ENCODE assay signal across 8 cellular contexts in the genomic region with DNA sequence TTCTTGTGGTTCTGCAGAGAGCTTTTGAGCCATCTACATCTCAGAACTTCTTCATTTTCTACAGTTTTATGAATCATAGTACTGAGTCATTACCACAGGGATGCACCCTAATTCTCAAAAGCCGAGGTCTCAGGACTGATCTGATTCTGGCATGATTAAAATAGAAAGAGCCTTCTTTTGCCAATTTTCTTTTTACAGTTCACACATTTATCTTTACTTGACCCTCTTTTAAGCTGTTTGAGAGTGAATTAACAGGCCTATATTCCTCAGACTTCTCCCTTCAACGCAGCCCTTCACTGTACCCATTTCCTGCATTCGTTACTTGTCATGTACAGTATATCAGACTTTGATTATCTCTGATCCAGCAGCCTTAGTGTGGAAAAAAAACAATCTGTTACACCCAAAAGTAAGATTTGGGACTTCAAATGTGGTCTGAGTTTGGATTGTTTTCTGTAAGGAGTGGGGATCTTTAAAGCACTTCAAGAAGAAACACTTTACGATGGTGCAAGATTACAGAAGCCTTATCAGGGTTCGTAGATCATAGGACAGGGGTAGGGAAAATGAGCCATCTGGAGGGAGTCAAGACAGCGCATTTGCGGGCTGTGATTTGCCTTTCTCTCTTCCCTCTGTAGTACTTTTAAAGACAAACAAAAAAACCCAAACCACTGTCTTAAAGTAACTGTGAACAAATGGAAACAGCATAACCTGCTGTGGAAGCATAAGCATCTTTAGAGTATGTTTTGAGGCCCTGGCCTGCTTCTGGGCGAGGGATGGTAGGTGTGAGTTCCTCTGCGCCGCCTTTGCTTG. TPM values are rescaled to one million over a fixed set of nuclear protein-coding genes. Genes with fewer than 3 reads are reported as not detected.
DNase-seq lines count a peak whose midpoint lies in the region; ATAC-seq lines count a peak whose summit lies in the region.

No MANE protein-coding gene starts in this region.

- peak overlapping the region; percentile 62 for H3K4me3 Mint-ChIP-seq in activated naive CD8-positive, alpha-beta T cell treated with anti-CD3 and anti-CD28 coated beads, Interleukin-2, amount 50 U/mL, for 24 hours

- no peak overlapping the region for H3K23ac ChIP-seq in mesenchymal stem cell (ENCODE audit: low read length in 2 of 2)

- peaks cover 38% of the 10 kb centered on the region for H3K36me3 Mint-ChIP-seq in activated naive CD8-positive, alpha-beta T cell treated with anti-CD3 and anti-CD28 coated beads, Interleukin-2, amount 50 U/mL, for 24 hours (ENCODE audit: low read depth)

- no peak overlapping the region for H4K8ac ChIP-seq in mesenchymal stem cell (ENCODE audit: low read length)

- no peaks in the 10 kb centered on the region for H3K27me3 ChIP-seq in mesenchymal stem cell (ENCODE audit: control insufficient read depth in 1 of 2, insufficient read depth in 1 of 2, low read length in 2 of 2)

- H3K9me3 Mint-ChIP-seq in activated naive CD8-positive, alpha-beta T cell treated with anti-CD3 and anti-CD28 coated beads, Interleukin-2, amount 50 U/mL, for 24 hours = no peaks in the 10 kb centered on the region

- peak overlapping the region; percentile 27 for H2BK120ac ChIP-seq in mesenchymal stem cell (ENCODE audit: low read depth, low read length)

- no peak overlapping the region for H3K4me2 ChIP-seq in mesenchymal stem cell (ENCODE audit: low read length, poor library complexity, severe bottlenecking)

- H3K27me3 Mint-ChIP-seq in activated naive CD8-positive, alpha-beta T cell treated with anti-CD3 and anti-CD28 coated beads, Interleukin-2, amount 50 U/mL, for 24 hours = no peaks in the 10 kb centered on the region

- H3K4me3 ChIP-seq in mesenchymal stem cell (ENCODE audit: insufficient read depth in 1 of 2, low read depth in 1 of 2, low read length in 2 of 2) = peak overlapping the region in 1 of 2 experiments; percentile 64

- H3K27ac Mint-ChIP-seq in activated naive CD8-positive, alpha-beta T cell treated with anti-CD3 and anti-CD28 coated beads, Interleukin-2, amount 50 U/mL, for 24 hours = peak overlapping the region; percentile 98

- no peak overlapping the region for H2BK12ac ChIP-seq in mesenchymal stem cell (ENCODE audit: low read length in 2 of 2)

- H3K9me3 ChIP-seq in mesenchymal stem cell (ENCODE audit: control insufficient read depth, low read length) = no peaks in the 10 kb centered on the region

- no peak overlapping the region for H2BK15ac ChIP-seq in mesenchymal stem cell (ENCODE audit: low read depth, poor library complexity, severe bottlenecking)

- DNase-seq in M059J (ENCODE audit: low read depth) (peak; percentile 89), mesenchymal stem cell (peak; percentile 84), NCI-H82 treated with DMSO at 0.1 percent for 48 hours (lab: John Stamatoyannopoulos, UW; ENCODE audit: unreplicated experiment) (no peak)
- DNase-seq in activated naive CD8-positive, alpha-beta T cell treated with anti-CD3 and anti-CD28 coated beads, Interleukin-2, amount 50 U/mL, for 24 hours = no peak
- no peak for DNase-seq in activated CD4-positive, CD25-positive, alpha-beta regulatory T cell (lab: John Stamatoyannopoulos, UW)
- no peak for DNase-seq in stimulated activated CD4-positive, alpha-beta T cell treated with anti-CD3 and anti-CD28 coated beads, Interleukin-2, amount 100 ng/mL, for 48 hours

- no peak overlapping the region for H4K91ac ChIP-seq in mesenchymal stem cell (ENCODE audit: low read length)

- ATAC-seq in GM18498 (IDR thresholded peaks at IDR 0.05; ENCODE audit: unreplicated experiment) = peak; percentile 84
- ATAC-seq in GM21825 (IDR thresholded peaks at IDR 0.05; ENCODE audit: unreplicated experiment) = peak; percentile 75
- ATAC-seq in activated naive CD8-positive, alpha-beta T cell treated with anti-CD3 and anti-CD28 coated beads, Interleukin-2, amount 50 U/mL, for 24 hours = peak; percentile 88

- no peak overlapping the region for H3K27ac ChIP-seq in mesenchymal stem cell (ENCODE audit: low read length, poor library complexity, severe bottlenecking)

- H2BK5ac ChIP-seq in mesenchymal stem cell (ENCODE audit: low read depth, low read length, poor library complexity, severe bottlenecking) = no peak overlapping the region

- peaks cover 12% of the 10 kb centered on the region for H3K79me1 ChIP-seq in mesenchymal stem cell (replicated peaks; ENCODE audit: low read length, poor library complexity, severe bottlenecking)

- H3K36me3 ChIP-seq in mesenchymal stem cell (ENCODE audit: control insufficient read depth in 1 of 2, insufficient read depth in 2 of 2, low read depth in 1 of 2, low read length in 2 of 2) = peaks cover 4 to 12% of the 10 kb centered on the region in 2 experiments

- H3K14ac ChIP-seq in mesenchymal stem cell (ENCODE audit: low read length in 2 of 2) = no peak overlapping the region

- H2AK5ac ChIP-seq in mesenchymal stem cell (ENCODE audit: low read length, severe bottlenecking) = no peak overlapping the region

- H3K4ac ChIP-seq in mesenchymal stem cell (ENCODE audit: low read depth in 1 of 2, low read length in 2 of 2) = peak overlapping the region in 1 of 2 experiments; percentile 51

- H2AFZ ChIP-seq in mesenchymal stem cell (ENCODE audit: low read depth, low read length) = no peak overlapping the region

- no peak overlapping the region for H3K18ac ChIP-seq in mesenchymal stem cell (ENCODE audit: low read depth in 1 of 2, low read length in 2 of 2)

- peaks cover 3% of the 10 kb centered on the region for H3K4me1 ChIP-seq in mesenchymal stem cell (ENCODE audit: control insufficient read depth, insufficient read depth, low read depth, low read length)

- H3K4me1 Mint-ChIP-seq in activated naive CD8-positive, alpha-beta T cell treated with anti-CD3 and anti-CD28 coated beads, Interleukin-2, amount 50 U/mL, for 24 hours = peaks cover 84% of the 10 kb centered on the region

- H3K9ac ChIP-seq in mesenchymal stem cell (ENCODE audit: low read length) = peak overlapping the region; percentile 92

- 58% methylated on average over 6 of the region's 10 CpGs for WGBS in mesenchymal stem cell

RNA-seq across cellular contexts. Expression of gene GPR183, which starts 15.3 kb away (rescaled TPM):
- 0.12 and 0.74 TPM in 2 replicates for total RNA-seq in M059J (2014; rRNA removed; shearing (Covaris generic))
- 8.4 TPM for polyA plus RNA-seq in mesenchymal stem cell (2013, experiment 1 of 2)
- polyA plus RNA-seq in mesenchymal stem cell (2013, experiment 2 of 2) = 8.1 TPM

Comparison
In these comparisons a context has a peak if more than half of its experiments do, and no peak if none do; other contexts are left out.
1. DNase-seq: peak in M059J (single experiment) and mesenchymal stem cell (single experiment); none in activated naive CD8-positive, alpha-beta T cell treated with anti-CD3 and anti-CD28 coated beads, Interleukin-2, amount 50 U/mL, for 24 hours (single experiment), NCI-H82 treated with DMSO at 0.1 percent for 48 hours (single experiment), activated CD4-positive, CD25-positive, alpha-beta regulatory T cell (0 of 4) and stimulated activated CD4-positive, alpha-beta T cell treated with anti-CD3 and anti-CD28 coated beads, Interleukin-2, amount 100 ng/mL, for 48 hours (0 of 2).
2. Peak in every context shown above with its lines, with median percentiles within 50 percentile points of each other: ATAC-seq.